Comparison of ENCODE assay signal across 17 cellular contexts in genomic region chr3:151346292-151346691, GRCh38. TPM values are rescaled to one million over a fixed set of nuclear protein-coding genes. Genes with fewer than 3 reads are reported as not detected.
A peak's percentile ranks its signal among the peaks of the same experiment; 100 is the strongest.
DNase-seq lines count a peak whose midpoint lies in the region; ATAC-seq, FAIRE-seq and TF ChIP-seq lines count a peak whose summit lies in the region.
"Had no signal": no experiment of that assay in that cellular context is flagged by ENCODE, and none has a peak within 500 bp of the region (broad histone marks: within the 10 kb centered on the region; RNA-seq: fewer than 3 reads in every experiment).

No MANE protein-coding gene starts in this region.

- CTCF ChIA-PET in HepG2 (lab: Yijun Ruan, JAX; ENCODE audit: low intra/inter-chr PET ratio, low total read pairs): no interaction called here

- TF ChIP-seq EP300 in HepG2 (IDR thresholded peaks at IDR 0.05; ENCODE audit: low read depth in 2 of 2, low read length in 2 of 2): no peak
- TF ChIP-seq EP300 in HepG2 (CRISPR knock-in tag; IDR thresholded peaks at IDR 0.05; ENCODE audit: borderline replicate concordance): no peak

- FAIRE-seq in HepG2 (lab: Jason Lieb, UNC) (no peak), bronchial epithelial cell (lab: Jason Lieb, UNC) (peak; percentile 64)
- FAIRE-seq: HTR-8/SVneo had no signal

- H3K27me3 ChIP-seq in right lobe of liver (no peaks in the 10 kb centered on the region), HepG2 (ENCODE audit: control insufficient read depth in 1 of 2, insufficient read depth in 2 of 2, low read length in 2 of 2) (no peaks in the 10 kb centered on the region), bronchial epithelial cell (ENCODE audit: control insufficient read depth, insufficient read depth, low read length) (no peaks in the 10 kb centered on the region)
- H3K27me3 ChIP-seq: cardiac muscle cell, heart right ventricle, neural progenitor cell had no signal

- in situ Hi-C loops in HepG2 (cut with HindIII; ENCODE audit: extremely low pct_ligation_motif_present, low pct_unique_long_range_greater_than_20kb): no loop called here

- H3K4me3 ChIP-seq in right lobe of liver: no peak overlapping the region
- no peak overlapping the region for H3K4me3 ChIP-seq in HepG2 (replicated peaks in 1 of 3; ENCODE audit: insufficient read depth in 1 of 3, low read depth in 2 of 3, low read length in 3 of 3)
- no peak overlapping the region for H3K4me3 ChIP-seq in bronchial epithelial cell (ENCODE audit: low read depth, low read length)
- no peak overlapping the region for H3K4me3 ChIP-seq in mucosa of descending colon
- H3K4me3 ChIP-seq: cardiac muscle cell, neural progenitor cell had no signal

- 53% methylated on average over 3 of the region's 3 CpGs for WGBS in right lobe of liver (ENCODE audit: insufficient coverage, low coverage, low lambda C conversion rate, missing lambda C conversion rate)
- WGBS in HepG2 (ENCODE audit: low lambda C conversion rate): 35% methylated on average over 3 of the region's 3 CpGs

- intact Hi-C loops in right lobe of liver (cut with DNase I) (no loop called here), HepG2 (cut with micrococcal nuclease; ENCODE audit: unreplicated experiment) (no loop called here), mucosa of descending colon (cut with DNase I, micrococcal nuclease) (no loop called here)

- POLR2A ChIA-PET in HepG2 (lab: Yijun Ruan, JAX): no interaction called here

- DNase-seq in right lobe of liver: no peak
- no peak for DNase-seq in HepG2 (ENCODE audit: low spot score)
- DNase-seq in bronchial epithelial cell (ENCODE audit: low read depth): no peak
- no peak for DNase-seq in mucosa of descending colon
- DNase-seq in NCI-H345 (lab: John Stamatoyannopoulos, UW): no peak
- no peak for DNase-seq in activated CD4-positive, alpha-beta T cell treated with anti-CD3 and anti-CD28 coated beads, Interleukin-2, amount 50 U/mL, for 48 hours
- DNase-seq in COLO668 (lab: John Stamatoyannopoulos, UW; ENCODE audit: unreplicated experiment): no peak
- DNase-seq: activated CD4-positive, alpha-beta memory T cell treated with anti-CD3 and anti-CD28 coated beads for 36 hours; activated gamma-delta T cell treated with Interleukin-2 at 50 U/mL for 16 hours; heart right ventricle; NCI-H1436; NCI-H524 had no signal

- BruUV-seq in HepG2 (replicated peaks; lab: Mats Ljungman, UMichigan): no TSS peak

- H3K4me2 ChIP-seq in HepG2 (ENCODE audit: low read depth, low read length): no peak overlapping the region
- H3K4me2 ChIP-seq: neural progenitor cell had no signal

- H3K79me2 ChIP-seq in HepG2 (ENCODE audit: insufficient read depth, low read length): no peaks in the 10 kb centered on the region

- H2AFZ ChIP-seq in HepG2 (ENCODE audit: low read length): no peak overlapping the region
- H2AFZ ChIP-seq: neural progenitor cell had no signal

- H4K20me1 ChIP-seq in HepG2 (ENCODE audit: insufficient read depth, low read length): no peaks in the 10 kb centered on the region

- H3K27ac ChIP-seq in right lobe of liver (peak overlapping the region in 2 of 3 donors; percentile 24 to 43), HepG2 (ENCODE audit: extremely low read length, insufficient read depth, low read length) (no peak overlapping the region)
- H3K27ac ChIP-seq: cardiac muscle cell, neural progenitor cell had no signal

- H3K36me3 ChIP-seq in right lobe of liver (no peaks in the 10 kb centered on the region), HepG2 (replicated peaks in 1 of 2; ENCODE audit: control insufficient read depth in 1 of 2, insufficient read depth in 2 of 2, low read length in 2 of 2) (no peaks in the 10 kb centered on the region), bronchial epithelial cell (ENCODE audit: control insufficient read depth, insufficient read depth, low read length) (no peaks in the 10 kb centered on the region), mucosa of descending colon (ENCODE audit: low read depth) (no peaks in the 10 kb centered on the region)
- H3K36me3 ChIP-seq: cardiac muscle cell, heart right ventricle, neural progenitor cell had no signal

- TF ChIP-seq CTCF in right lobe of liver (IDR thresholded peaks at IDR 0.05): no peak
- no peak for TF ChIP-seq CTCF in HepG2 (CRISPR knock-in tag; IDR thresholded peaks at IDR 0.05)
- no peak for TF ChIP-seq CTCF in bronchial epithelial cell (IDR thresholded peaks at IDR 0.05; ENCODE audit: insufficient read depth, low read length, severe bottlenecking)
- no peak for TF ChIP-seq CTCF in mucosa of descending colon (IDR thresholded peaks at IDR 0.05)

- TF ChIP-seq POLR2A in right lobe of liver (IDR thresholded peaks at IDR 0.05) (no peak), HepG2 (IDR thresholded peaks at IDR 0.05; ENCODE audit: insufficient read depth in 1 of 2, low read depth in 2 of 2, low read length in 2 of 2) (no peak)

- H3K4me1 ChIP-seq in right lobe of liver: no peaks in the 10 kb centered on the region
- no peaks in the 10 kb centered on the region for H3K4me1 ChIP-seq in HepG2 (ENCODE audit: insufficient read depth, low read length)
- no peaks in the 10 kb centered on the region for H3K4me1 ChIP-seq in mucosa of descending colon (ENCODE audit: low read depth)

- ATAC-seq in right lobe of liver (peak; percentile 37 to 58 (median 48)), HepG2 (no peak), mucosa of descending colon (peak; percentile 22), GM21447 (IDR thresholded peaks at IDR 0.05; ENCODE audit: unreplicated experiment) (no peak)

- H3K9me3 ChIP-seq in right lobe of liver (no peaks in the 10 kb centered on the region), HepG2 (ENCODE audit: low read length) (no peaks in the 10 kb centered on the region), mucosa of descending colon (no peaks in the 10 kb centered on the region)
- H3K9me3 ChIP-seq: heart right ventricle had no signal

- H3K9ac ChIP-seq in HepG2 (ENCODE audit: insufficient read depth, low read depth, low read length): no peak overlapping the region
- H3K9ac ChIP-seq: neural progenitor cell had no signal

- TF ChIP-seq RAD21 in HepG2 (CRISPR knock-in tag; IDR thresholded peaks at IDR 0.05): no peak

RNA-seq across cellular contexts. Expression of gene P2RY13, which starts 16.9 kb away (rescaled TPM):
- total RNA-seq in right lobe of liver (1 to 10 TPM in 5 of 6 experiments, under 1 TPM in 1; 0.95 to 4.8 (median 1.9) TPM), HepG2 (2016; rRNA removed; fragmentation: Illumina TruSeq; extraction: Trizol) (not detected in 2 replicates), bronchial epithelial cell (not detected in 2 replicates), mucosa of descending colon (1 to 10 TPM in 2 of 3 donors, under 1 TPM in 1; 0.29 to 1.9 (median 1.5) TPM)
- total RNA-seq in HepG2 (2016; cell fraction: cytosol; rRNA removed; fragmentation: Illumina TruSeq; extraction: Trizol; ENCODE audit: low read depth): not detected in 2 replicates
- not detected in 2 replicates for total RNA-seq in HepG2 (2016; cell fraction: insoluble cytoplasmic fraction; rRNA removed; fragmentation: Illumina TruSeq; extraction: Trizol)
- total RNA-seq in HepG2 (2016; cell fraction: membrane; rRNA removed; fragmentation: Illumina TruSeq; extraction: Trizol): not detected in 2 replicates
- total RNA-seq in HepG2 (2016; cell fraction: nucleus; rRNA removed; fragmentation: Illumina TruSeq; extraction: Trizol): not detected in 2 replicates
- polyA plus RNA-seq in HepG2 (2011; rRNA removed): not detected in 2 replicates
- not detected in 2 replicates for polyA plus RNA-seq in HepG2 (2011; cell fraction: cytosol; rRNA removed)
- polyA plus RNA-seq in HepG2 (2011; cell fraction: nucleus; rRNA removed): not detected in 2 replicates
- not detected in 2 replicates for polyA plus RNA-seq in HepG2 (2012)
- polyA plus RNA-seq in HepG2 (2016; cell fraction: cytosol; fragmentation: Illumina TruSeq; extraction: Trizol; ENCODE audit: low read depth): not detected in 2 replicates
- not detected in 2 replicates for polyA plus RNA-seq in HepG2 (2016; cell fraction: insoluble cytoplasmic fraction; fragmentation: Illumina TruSeq; extraction: Trizol; ENCODE audit: low read depth)
- polyA plus RNA-seq in HepG2 (2016; cell fraction: membrane; fragmentation: Illumina TruSeq; extraction: Trizol; ENCODE audit: low read depth): not detected in 2 replicates
- not detected in 2 replicates for polyA plus RNA-seq in HepG2 (2016; cell fraction: nucleus; fragmentation: Illumina TruSeq; extraction: Trizol; ENCODE audit: insufficient read depth, low read depth)
- not detected in 2 replicates for polyA minus RNA-seq in HepG2 (2011; rRNA and poly(A)+ RNA removed; ENCODE audit: low replicate concordance)
- not detected in 2 replicates for polyA minus RNA-seq in HepG2 (2011; cell fraction: cytosol; rRNA and poly(A)+ RNA removed)
- not detected in 2 replicates for polyA minus RNA-seq in HepG2 (2011; cell fraction: nucleus; rRNA and poly(A)+ RNA removed)
- total RNA-seq: A673; activated CD4-positive, alpha-beta memory T cell treated with anti-CD3 and anti-CD28 coated beads for 36 hours; cardiac muscle cell had no signal

RNA-seq across cellular contexts. Expression of gene GPR87, which starts 29.7 kb away (rescaled TPM):
- total RNA-seq in right lobe of liver: not detected
- not detected in 2 replicates for total RNA-seq in HepG2 (2016; rRNA removed; fragmentation: Illumina TruSeq; extraction: Trizol)
- not detected in 2 replicates for total RNA-seq in HepG2 (2016; cell fraction: cytosol; rRNA removed; fragmentation: Illumina TruSeq; extraction: Trizol; ENCODE audit: low read depth)
- total RNA-seq in HepG2 (2016; cell fraction: insoluble cytoplasmic fraction; rRNA removed; fragmentation: Illumina TruSeq; extraction: Trizol): not detected in 2 replicates
- total RNA-seq in HepG2 (2016; cell fraction: membrane; rRNA removed; fragmentation: Illumina TruSeq; extraction: Trizol): not detected in 2 replicates
- not detected in 2 replicates for total RNA-seq in HepG2 (2016; cell fraction: nucleus; rRNA removed; fragmentation: Illumina TruSeq; extraction: Trizol)
- polyA plus RNA-seq in HepG2 (2011; rRNA removed): 0.05 TPM in 1 of 2 replicates, not detected in the other
- not detected in 2 replicates for polyA plus RNA-seq in HepG2 (2011; cell fraction: cytosol; rRNA removed)
- polyA plus RNA-seq in HepG2 (2011; cell fraction: nucleus; rRNA removed): not detected in 2 replicates
- not detected in 2 replicates for polyA plus RNA-seq in HepG2 (2012)
- not detected in 2 replicates for polyA plus RNA-seq in HepG2 (2016; cell fraction: cytosol; fragmentation: Illumina TruSeq; extraction: Trizol; ENCODE audit: low read depth)
- polyA plus RNA-seq in HepG2 (2016; cell fraction: insoluble cytoplasmic fraction; fragmentation: Illumina TruSeq; extraction: Trizol; ENCODE audit: low read depth): not detected in 2 replicates
- not detected in 2 replicates for polyA plus RNA-seq in HepG2 (2016; cell fraction: membrane; fragmentation: Illumina TruSeq; extraction: Trizol; ENCODE audit: low read depth)
- not detected in 2 replicates for polyA plus RNA-seq in HepG2 (2016; cell fraction: nucleus; fragmentation: Illumina TruSeq; extraction: Trizol; ENCODE audit: insufficient read depth, low read depth)
- not detected in 2 replicates for polyA minus RNA-seq in HepG2 (2011; rRNA and poly(A)+ RNA removed; ENCODE audit: low replicate concordance)
- polyA minus RNA-seq in HepG2 (2011; cell fraction: cytosol; rRNA and poly(A)+ RNA removed): not detected in 2 replicates
- polyA minus RNA-seq in HepG2 (2011; cell fraction: nucleus; rRNA and poly(A)+ RNA removed): not detected in 2 replicates
- 56.9 and 64.5 TPM in 2 replicates for total RNA-seq in bronchial epithelial cell
- total RNA-seq in mucosa of descending colon: not detected
- total RNA-seq: A673, cardiac muscle cell, heart right ventricle had no signal
- polyA plus RNA-seq: cardiac muscle cell had no signal

RNA-seq across cellular contexts. Expression of gene P2RY12, which starts 38.3 kb away (rescaled TPM):
- 1 to 10 TPM in 5 of 6 experiments, under 1 TPM in 1; 0.42 to 1.8 (median 1.2) TPM for total RNA-seq in right lobe of liver
- total RNA-seq in HepG2 (2016; rRNA removed; fragmentation: Illumina TruSeq; extraction: Trizol): not detected in 2 replicates
- not detected in 2 replicates for total RNA-seq in HepG2 (2016; cell fraction: cytosol; rRNA removed; fragmentation: Illumina TruSeq; extraction: Trizol; ENCODE audit: low read depth)
- not detected in 2 replicates for total RNA-seq in HepG2 (2016; cell fraction: insoluble cytoplasmic fraction; rRNA removed; fragmentation: Illumina TruSeq; extraction: Trizol)
- not detected in 2 replicates for total RNA-seq in HepG2 (2016; cell fraction: membrane; rRNA removed; fragmentation: Illumina TruSeq; extraction: Trizol)
- total RNA-seq in HepG2 (2016; cell fraction: nucleus; rRNA removed; fragmentation: Illumina TruSeq; extraction: Trizol): not detected in 2 replicates
- not detected in 2 replicates for polyA plus RNA-seq in HepG2 (2011; rRNA removed)
- not detected in 2 replicates for polyA plus RNA-seq in HepG2 (2011; cell fraction: cytosol; rRNA removed)
- not detected in 2 replicates for polyA plus RNA-seq in HepG2 (2011; cell fraction: nucleus; rRNA removed)
- polyA plus RNA-seq in HepG2 (2012): not detected in 2 replicates
- not detected in 2 replicates for polyA plus RNA-seq in HepG2 (2016; cell fraction: cytosol; fragmentation: Illumina TruSeq; extraction: Trizol; ENCODE audit: low read depth)
- polyA plus RNA-seq in HepG2 (2016; cell fraction: insoluble cytoplasmic fraction; fragmentation: Illumina TruSeq; extraction: Trizol; ENCODE audit: low read depth): not detected in 2 replicates
- polyA plus RNA-seq in HepG2 (2016; cell fraction: membrane; fragmentation: Illumina TruSeq; extraction: Trizol; ENCODE audit: low read depth): not detected in 2 replicates
- not detected in 2 replicates for polyA plus RNA-seq in HepG2 (2016; cell fraction: nucleus; fragmentation: Illumina TruSeq; extraction: Trizol; ENCODE audit: insufficient read depth, low read depth)
- polyA minus RNA-seq in HepG2 (2011; rRNA and poly(A)+ RNA removed; ENCODE audit: low replicate concordance): not detected in 2 replicates
- polyA minus RNA-seq in HepG2 (2011; cell fraction: cytosol; rRNA and poly(A)+ RNA removed): not detected in 2 replicates
- polyA minus RNA-seq in HepG2 (2011; cell fraction: nucleus; rRNA and poly(A)+ RNA removed): not detected in 2 replicates
- not detected in 2 replicates for total RNA-seq in bronchial epithelial cell
- 1 to 10 TPM in 2 of 3 donors, under 1 TPM in 1; 0.32 to 3.4 (median 1.0) TPM for total RNA-seq in mucosa of descending colon
- total RNA-seq: A673; activated CD4-positive, alpha-beta memory T cell treated with anti-CD3 and anti-CD28 coated beads for 36 hours; cardiac muscle cell had no signal

Comparison
In these comparisons a context has a peak if more than half of its experiments do, and no peak if none do; other contexts are left out.
1. ATAC-seq: peak in right lobe of liver (4 of 4) and mucosa of descending colon (single experiment); none in HepG2 (single experiment) and GM21447 (single experiment).
2. RNA of gene GPR87, which starts 29.7 kb away (total RNA-seq): 56.9 to 64.5 TPM in bronchial epithelial cell; not detected in HepG2, not detected in right lobe of liver and not detected in mucosa of descending colon; every median in the first group is over 10 times any median in the second.